ENCODE assay signal across 22 cellular contexts in the genomic region with DNA sequence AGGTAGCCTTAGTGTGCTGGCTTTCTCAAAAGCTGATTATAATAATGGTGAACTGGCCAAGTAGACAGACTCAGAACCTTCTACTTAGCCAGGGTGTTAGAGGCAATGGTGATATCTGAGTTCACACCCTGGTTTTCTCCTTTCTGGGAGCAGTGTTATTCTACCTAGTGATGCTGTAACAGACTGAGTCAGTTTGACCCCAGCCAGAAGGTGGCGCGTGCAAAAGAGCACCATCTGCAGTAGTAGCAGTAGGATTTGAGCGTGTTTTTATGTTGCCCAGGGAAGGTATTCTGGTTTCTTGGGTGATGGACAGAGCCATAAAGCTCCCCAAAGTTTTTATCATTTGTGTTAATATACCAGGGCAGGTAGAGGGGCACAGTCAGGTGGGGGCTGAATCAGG.
DNase-seq lines count a peak whose midpoint lies in the region; ATAC-seq, FAIRE-seq and TF ChIP-seq lines count a peak whose summit lies in the region.
"Had no signal": no experiment of that assay in that cellular context is flagged by ENCODE, and none has a peak within 500 bp of the region (broad histone marks: within the 10 kb centered on the region; RNA-seq: fewer than 3 reads in every experiment).

No MANE protein-coding gene starts in this region.

- no peak overlapping the region for H4K5ac ChIP-seq in H9 (ENCODE audit: insufficient read length, low read depth, low read length)
- no peak overlapping the region for H4K5ac ChIP-seq in H1 (ENCODE audit: insufficient read length, low read depth, low read length)
- no peak overlapping the region for H4K5ac ChIP-seq in mesendoderm (ENCODE audit: low read length)

- TF ChIP-seq POLR2A in H1 (IDR thresholded peaks at IDR 0.05; ENCODE audit: control extremely low read depth in 1 of 2, low read depth in 2 of 2, low read length in 2 of 2), result no peak

- peaks cover 7 to 11% of the 10 kb centered on the region in 2 experiments; a peak in 3 of 4 replicates for H3K4me1 Mint-ChIP-seq in H9

- H2BK12ac ChIP-seq in H9 (ENCODE audit: insufficient read length, low read depth, low read length), result no peak overlapping the region
- H2BK12ac ChIP-seq in H1 (ENCODE audit: low read depth, low read length), result no peak overlapping the region

- H2BK5ac ChIP-seq in H9 (ENCODE audit: insufficient read length, low read length) (no peak overlapping the region), H1 (ENCODE audit: low read depth, low read length) (no peak overlapping the region), mesendoderm (ENCODE audit: low read length) (no peak overlapping the region)

- no peak for TF ChIP-seq EP300 in H1 (IDR thresholded peaks at IDR 0.05; ENCODE audit: borderline replicate concordance in 1 of 2, low read depth in 2 of 2, low read length in 2 of 2)

- no peak overlapping the region for H3K4ac ChIP-seq in H9 (ENCODE audit: low read depth, low read length)
- H3K4ac ChIP-seq in H1 (replicated peaks; ENCODE audit: insufficient read length, low read depth, low read length), result no peak overlapping the region
- no peak overlapping the region for H3K4ac ChIP-seq in mesendoderm (ENCODE audit: low read depth, low read length)

- H3K27me3 ChIP-seq in H9 (ENCODE audit: insufficient read depth, low read length) (no peaks in the 10 kb centered on the region), H1 (replicated peaks in 1 of 4; ENCODE audit: control insufficient read depth in 3 of 4, extremely low read depth in 1 of 4, insufficient read depth in 3 of 4, low read length in 3 of 4) (no peaks in the 10 kb centered on the region), mesendoderm (ENCODE audit: insufficient read depth, low read length, poor library complexity) (no peaks in the 10 kb centered on the region)

- no peaks in the 10 kb centered on the region for H4K20me1 ChIP-seq in H9 (ENCODE audit: control insufficient read depth, insufficient read depth, insufficient read length)
- H4K20me1 ChIP-seq in H1 (replicated peaks in 1 of 2; ENCODE audit: control insufficient read depth in 1 of 2, insufficient read depth in 2 of 2, low read length in 2 of 2), result no peaks in the 10 kb centered on the region
- H4K20me1 ChIP-seq: BLaER1 had no signal

- H3K18ac ChIP-seq in H9 (ENCODE audit: insufficient read length, low read depth, low read length) (no peak overlapping the region), H1 (ENCODE audit: extremely low read depth, low read length) (no peak overlapping the region), mesendoderm (ENCODE audit: low read length) (no peak overlapping the region)

- no peak overlapping the region for H3K4me3 ChIP-seq in H1 (ENCODE audit: extremely low read depth in 1 of 4, insufficient read depth in 2 of 4, low read depth in 3 of 4, low read length in 4 of 4)
- no peak overlapping the region for H3K4me3 ChIP-seq in mesendoderm (ENCODE audit: low read length)
- H3K4me3 ChIP-seq: BLaER1, GM12878, GM23248, K562 had no signal

- H3K79me1 ChIP-seq in H9 (ENCODE audit: insufficient read depth, low read depth, low read length, poor library complexity, severe bottlenecking) (no peaks in the 10 kb centered on the region), H1 (ENCODE audit: low read depth, low read length) (no peaks in the 10 kb centered on the region), mesendoderm (ENCODE audit: low read length) (no peaks in the 10 kb centered on the region)

- H3K23ac ChIP-seq in H9 (ENCODE audit: insufficient read length, low read depth, low read length) (no peak overlapping the region), H1 (ENCODE audit: insufficient read length) (no peak overlapping the region), mesendoderm (ENCODE audit: low read length) (no peak overlapping the region)

- peaks cover 7 to 15% of the 10 kb centered on the region in 2 experiments for H3K9me3 Mint-ChIP-seq in H9
- H3K9me3 Mint-ChIP-seq: CD8-positive, alpha-beta T cell had no signal

- CTCF ChIA-PET in H1 (lab: Charles Lee; ENCODE audit: partially characterized antibody), result interaction anchor here (1.1 to 2.3 kb wide), 2 partner anchors 9 to 467 kb away, joined by 3 to 7 read pairs; no protein-coding TSS in a partner anchor

- H3K27ac ChIP-seq in C4-2B (no peak overlapping the region), H9 (ENCODE audit: insufficient read length, low read depth, low read length) (no peak overlapping the region), H1 (ENCODE audit: low read depth, low read length) (no peak overlapping the region), mesendoderm (ENCODE audit: low read depth, low read length) (no peak overlapping the region)
- H3K27ac ChIP-seq: BLaER1, GM23248, HL-60 had no signal

- H3T11ph ChIP-seq in H9 (ENCODE audit: low read length), result no peak overlapping the region

- no peaks in the 10 kb centered on the region for H3K79me2 ChIP-seq in H9 (ENCODE audit: insufficient read depth, low read length)
- H3K79me2 ChIP-seq in H1 (ENCODE audit: control insufficient read depth in 1 of 2, insufficient read depth in 2 of 2, low read length in 2 of 2), result no peaks in the 10 kb centered on the region
- no peaks in the 10 kb centered on the region for H3K79me2 ChIP-seq in mesendoderm (ENCODE audit: control insufficient read depth, insufficient read depth, low read length)

- H3K9me3 ChIP-seq in H9 (ENCODE audit: control insufficient read depth, low read depth, low read length) (no peaks in the 10 kb centered on the region), H1 (ENCODE audit: insufficient read depth in 2 of 2, low read depth in 1 of 2, low read length in 1 of 2) (no peaks in the 10 kb centered on the region)
- H3K9me3 ChIP-seq: BLaER1 had no signal

- no peak overlapping the region for H4K8ac ChIP-seq in H9 (replicated peaks; ENCODE audit: insufficient read length, low read depth, low read length)
- no peak overlapping the region for H4K8ac ChIP-seq in H1 (ENCODE audit: extremely low read depth, insufficient read depth, low read length)
- no peak overlapping the region for H4K8ac ChIP-seq in mesendoderm (ENCODE audit: low read depth, low read length)

- no peak overlapping the region for H4K91ac ChIP-seq in H9 (ENCODE audit: insufficient read length, low read depth, low read length)
- no peak overlapping the region for H4K91ac ChIP-seq in H1 (replicated peaks; ENCODE audit: insufficient read length, low read length)

- H3K27ac Mint-ChIP-seq in H9, result no peak overlapping the region
- H3K27ac Mint-ChIP-seq: CD8-positive, alpha-beta T cell had no signal

- 0 out of 2 replicates have a peak, but pooled peaks have one; percentile 14 for TF ChIP-seq CTCF in C4-2B (conservative IDR thresholded peaks at IDR 0.05)
- peak; percentile 46; the same call in 2 of the 3 replicates for TF ChIP-seq CTCF in H9 (conservative IDR thresholded peaks at IDR 0.05)
- no peak for TF ChIP-seq CTCF in H1 (IDR thresholded peaks at IDR 0.05; ENCODE audit: control extremely low read depth in 1 of 3, insufficient read depth in 1 of 3, low read depth in 1 of 3, low read length in 3 of 3)
- no peak for TF ChIP-seq CTCF in GM13976 (IDR thresholded peaks at IDR 0.05; ENCODE audit: borderline replicate concordance, control extremely low read depth, extremely low read depth, insufficient read depth, missing control alignments)

- no peak for ATAC-seq in HG03135 (IDR thresholded peaks at IDR 0.05; ENCODE audit: unreplicated experiment)
- ATAC-seq: CD8-positive, alpha-beta T cell; GM12878; K562 had no signal

- no peak overlapping the region for H2AFZ ChIP-seq in H9 (ENCODE audit: low read length)
- H2AFZ ChIP-seq in H1 (ENCODE audit: low read length), result no peak overlapping the region
- H2AFZ ChIP-seq: GM23248 had no signal

- POLR2A ChIA-PET in H1 (lab: Charles Lee; ENCODE audit: partially characterized antibody), result no interaction called here

- H2BK20ac ChIP-seq in H9 (ENCODE audit: low read depth, low read length, poor library complexity, severe bottlenecking) (no peak overlapping the region), H1 (ENCODE audit: low read length) (no peak overlapping the region)

- peaks cover 0 to 25% (median 14%) of the 10 kb centered on the region in 3 experiments for H3K36me3 Mint-ChIP-seq in H9 (ENCODE audit: insufficient read depth in 1 of 3, low read depth in 3 of 3)
- H3K36me3 Mint-ChIP-seq: CD8-positive, alpha-beta T cell had no signal

- H3K9ac ChIP-seq in H9 (ENCODE audit: extremely low read depth, insufficient read length, low read length) (no peak overlapping the region), H1 (replicated peaks in 1 of 4; ENCODE audit: extremely low read depth in 1 of 4, low read depth in 3 of 4, low read length in 3 of 4) (no peak overlapping the region), mesendoderm (ENCODE audit: low read length) (no peak overlapping the region)
- H3K9ac ChIP-seq: BLaER1, GM23248 had no signal

- no peak overlapping the region for H3K4me3 Mint-ChIP-seq in H9
- H3K4me3 Mint-ChIP-seq: CD8-positive, alpha-beta T cell had no signal

- DNase-seq in H9, result peak; percentile 49
- DNase-seq in H1 (ENCODE audit: low read depth in 1 of 2, low spot score in 2 of 2), result no peak
- DNase-seq in mesendoderm, result peak; percentile 0
- DNase-seq in activated gamma-delta T cell (lab: John Stamatoyannopoulos, UW), result no peak
- no peak for DNase-seq in GM13976 (ENCODE audit: low spot score)
- no peak for DNase-seq in NCI-H82 treated with DMSO at 0.1 percent for 48 hours (lab: John Stamatoyannopoulos, UW; ENCODE audit: unreplicated experiment)
- DNase-seq: 8988T; CD8-positive, alpha-beta T cell; DMS 273 treated with DMSO at 0.1 percent for 48 hours; DMS53; DND-41; EL; GM23248; H7; IMR-90 had no signal

- H2BK120ac ChIP-seq in H9 (ENCODE audit: low read depth, low read length, poor library complexity, severe bottlenecking), result no peak overlapping the region
- H2BK120ac ChIP-seq in H1 (replicated peaks; ENCODE audit: low read depth, low read length), result no peak overlapping the region
- no peak overlapping the region for H2BK120ac ChIP-seq in mesendoderm (ENCODE audit: low read depth, low read length)

- H3K4me1 ChIP-seq in H9 (ENCODE audit: insufficient read depth, low read length), result no peaks in the 10 kb centered on the region
- H3K4me1 ChIP-seq in H1 (replicated peaks in 1 of 4; ENCODE audit: control insufficient read depth in 3 of 4, insufficient read depth in 4 of 4, low read length in 3 of 4), result no peaks in the 10 kb centered on the region
- no peaks in the 10 kb centered on the region for H3K4me1 ChIP-seq in mesendoderm (ENCODE audit: control insufficient read depth, low read depth, low read length)

- H3K14ac ChIP-seq in H9 (ENCODE audit: insufficient read depth, low read length) (no peak overlapping the region), H1 (ENCODE audit: insufficient read length) (no peak overlapping the region)

- H2AK5ac ChIP-seq in H9 (ENCODE audit: insufficient read length, low read length) (no peak overlapping the region), H1 (ENCODE audit: low read depth, low read length) (no peak overlapping the region), mesendoderm (ENCODE audit: low read length) (no peak overlapping the region)

- no peaks in the 10 kb centered on the region for H3K27me3 Mint-ChIP-seq in H9 (ENCODE audit: low read depth)

- H2BK15ac ChIP-seq in H9 (ENCODE audit: low read depth, low read length) (no peak overlapping the region), H1 (ENCODE audit: low read length) (no peak overlapping the region), mesendoderm (replicated peaks; ENCODE audit: low read depth) (no peak overlapping the region)

- H3K56ac ChIP-seq in H9 (ENCODE audit: insufficient read length, low read depth, low read length) (no peak overlapping the region), H1 (replicated peaks; ENCODE audit: insufficient read length, low read depth, low read length) (no peak overlapping the region), mesendoderm (ENCODE audit: low read length) (no peak overlapping the region)

- H3K4me2 ChIP-seq in H9 (ENCODE audit: insufficient read depth, insufficient read length, low read length) (no peak overlapping the region), H1 (ENCODE audit: insufficient read depth in 1 of 2, low read depth in 2 of 2, low read length in 2 of 2) (no peak overlapping the region), mesendoderm (ENCODE audit: low read length) (no peak overlapping the region)
- H3K4me2 ChIP-seq: BLaER1 had no signal

- TF ChIP-seq RAD21 in H1 (IDR thresholded peaks at IDR 0.05 in 1 of 2, conservative IDR thresholded peaks at IDR 0.05 in 1 of 2; ENCODE audit: low read depth in 2 of 2, low read length in 2 of 2), result peak; percentile 17 to 25; a peak in 2 of 4 replicates

- no peaks in the 10 kb centered on the region for H3K36me3 ChIP-seq in H1 (ENCODE audit: control insufficient read depth in 2 of 4, insufficient read depth in 4 of 4, low read length in 3 of 4)
- H3K36me3 ChIP-seq in mesendoderm (ENCODE audit: control insufficient read depth, insufficient read depth, low read length), result no peaks in the 10 kb centered on the region
- H3K36me3 ChIP-seq: BLaER1 had no signal

- no CpG with 5 or more reads among the region's 3 CpGs for WGBS in H9 (ENCODE audit: extremely low coverage, insufficient read length, low lambda C conversion rate)
- 92% methylated on average over 3 of the region's 3 CpGs; no CpG with 5 or more reads in 1 of the 2 experiments for WGBS in H1 (ENCODE audit: extremely low coverage in 1 of 2, insufficient coverage in 1 of 2, insufficient read length in 1 of 2, insufficient replicate concordance in 2 of 2, low coverage in 1 of 2, low lambda C conversion rate in 2 of 2, missing lambda C conversion rate in 1 of 2), 2 experiments
- WGBS in mesendoderm (ENCODE audit: extremely low coverage, insufficient coverage, low lambda C conversion rate), result no CpG with 5 or more reads among the region's 3 CpGs

- in situ Hi-C loops in GM13976 (cut with MboI; ENCODE audit: low sequenced_read_pairs, unreplicated experiment), result no loop called here

- no peak for FAIRE-seq in H1 (lab: Jason Lieb, UNC)
- FAIRE-seq: GM12878, GM19239, K562 had no signal

- H3K23me2 ChIP-seq in H9 (ENCODE audit: insufficient read length, low read depth, low read length, poor library complexity, severe bottlenecking) (no peaks in the 10 kb centered on the region), H1 (ENCODE audit: low read depth, low read length) (no peaks in the 10 kb centered on the region)

Comparison
In these comparisons a context has a peak if more than half of its experiments do, and no peak if none do; other contexts are left out.
1. CTCF ChIP-seq: peak in C4-2B (single experiment) and H9 (single experiment); none in H1 (0 of 3) and GM13976 (single experiment).
2. DNase-seq: peak in H9 (single experiment) and mesendoderm (single experiment); none in H1 (0 of 2), activated gamma-delta T cell (single experiment), GM13976 (single experiment) and NCI-H82 treated with DMSO at 0.1 percent for 48 hours (single experiment).